In genomic region chr6:41602864-41603608, GRCh38 we compare ENCODE assay signal across 8 cellular contexts. TPM values are rescaled to one million over a fixed set of nuclear protein-coding genes. Genes with fewer than 3 reads are reported as not detected.
DNase-seq lines count a peak whose midpoint lies in the region; ATAC-seq and TF ChIP-seq lines count a peak whose summit lies in the region.

No MANE protein-coding gene starts in this region.

- POLR2A ChIA-PET in IMR-90 (lab: Charles Lee; ENCODE audit: unreplicated experiment), result no interaction called here

- no peak overlapping the region for H2AK5ac ChIP-seq in IMR-90 (ENCODE audit: low read depth, low read length)

- H3K4ac ChIP-seq in IMR-90 (ENCODE audit: low read depth, low read length), result no peak overlapping the region

- H2AFZ ChIP-seq in IMR-90 (replicated peaks; ENCODE audit: low read length, poor library complexity) (peak overlapping the region; percentile 88), OCI-LY1 (ENCODE audit: low read length) (no peak overlapping the region)

- DNase-seq in IMR-90, result peak; percentile 82
- DNase-seq in activated CD8-positive, alpha-beta memory T cell treated with anti-CD3 and anti-CD28 coated beads, Interleukin-2, amount 50 U/mL, for 4 hours, result peak; percentile 73
- DNase-seq in esophagus muscularis mucosa (ENCODE audit: extremely low spot score), result no peak
- DNase-seq in stimulated activated CD8-positive, alpha-beta memory T cell treated with anti-CD3 and anti-CD28 coated beads, Interleukin-4, amount 100 ng/mL, for 24 hours (ENCODE audit: low read depth), result peak; percentile 46

- H3K9me3 ChIP-seq in IMR-90 (ENCODE audit: control insufficient read depth, insufficient read depth, low read length) (no peaks in the 10 kb centered on the region), OCI-LY1 (ENCODE audit: low read length) (no peaks in the 10 kb centered on the region), esophagus muscularis mucosa (no peaks in the 10 kb centered on the region), muscle layer of duodenum (ENCODE audit: control insufficient read depth in 1 of 2, low read length in 2 of 2) (no peaks in the 10 kb centered on the region)

- H2BK5ac ChIP-seq in IMR-90 (ENCODE audit: low read depth, low read length, poor library complexity, severe bottlenecking), result no peak overlapping the region

- no peaks in the 10 kb centered on the region for H3K79me1 ChIP-seq in IMR-90 (ENCODE audit: low read depth in 1 of 2, low read length in 2 of 2)

- peak overlapping the region; percentile 20; the same call in 1 of the 2 replicates for H3K4me2 ChIP-seq in IMR-90 (ENCODE audit: low read depth, low read length)
- H3K4me2 ChIP-seq in OCI-LY1 (ENCODE audit: low read length), result peak overlapping the region; percentile 34

- H3K9ac ChIP-seq in IMR-90 (ENCODE audit: low read depth, low read length) (no peak overlapping the region), OCI-LY1 (ENCODE audit: low read length) (no peak overlapping the region)

- TF ChIP-seq CTCF in GM12801 (IDR thresholded peaks at IDR 0.05; ENCODE audit: extremely low read depth, insufficient read length) (peak; percentile 56), IMR-90 (conservative IDR thresholded peaks at IDR 0.05; ENCODE audit: low read depth, low read length) (peak; percentile 93), OCI-LY1 (IDR thresholded peaks at IDR 0.05; ENCODE audit: low read length) (peak; percentile 95), esophagus muscularis mucosa (IDR thresholded peaks at IDR 0.05) (peak; percentile 84 to 96 (median 92))

- peaks cover 6% of the 10 kb centered on the region; the same call in 1 of the 2 replicates for H3K36me3 ChIP-seq in IMR-90 (ENCODE audit: control insufficient read depth, insufficient read depth, low read length)
- H3K36me3 ChIP-seq in OCI-LY1 (ENCODE audit: insufficient read depth, low read length), result no peaks in the 10 kb centered on the region
- H3K36me3 ChIP-seq in esophagus muscularis mucosa, result peaks cover 4 to 24% (median 19%) of the 10 kb centered on the region in 4 donors
- peaks cover 0 to 20% of the 10 kb centered on the region in 2 donors for H3K36me3 ChIP-seq in muscle layer of duodenum (ENCODE audit: control insufficient read depth in 1 of 2, insufficient read depth in 2 of 2, low read length in 2 of 2)

- no TSS peak for BruUV-seq in IMR-90 (replicated peaks; lab: Mats Ljungman, UMichigan)

- peak overlapping the region; percentile 28 to 70; a peak in 2 of 4 replicates for H4K8ac ChIP-seq in IMR-90 (ENCODE audit: low read depth in 2 of 2, low read length in 2 of 2)

- H3K27ac ChIP-seq in IMR-90 (ENCODE audit: insufficient read depth, low read length), result no peak overlapping the region
- H3K27ac ChIP-seq in OCI-LY1 (ENCODE audit: low read depth, low read length, poor library complexity, severe bottlenecking), result no peak overlapping the region
- H3K27ac ChIP-seq in esophagus muscularis mucosa (replicated peaks in 1 of 4), result peak overlapping the region in 2 of 4 donors; percentile 33 to 53
- H3K27ac ChIP-seq in muscle layer of duodenum (ENCODE audit: low read length), result no peak overlapping the region

- CTCF ChIA-PET in IMR-90 (lab: Yijun Ruan, JAX), result interaction anchor here (0.6 to 2.5 kb wide), 13 partner anchors 11 to 238 kb away, joined by 3 to 18 read pairs (median 4); no protein-coding TSS in a partner anchor

- H3K9me1 ChIP-seq in IMR-90 (ENCODE audit: insufficient read depth, low read length), result no peaks in the 10 kb centered on the region

- peak; percentile 93 for ATAC-seq in IMR-90 (ENCODE audit: low read depth)
- ATAC-seq in HG03469 (IDR thresholded peaks at IDR 0.05; ENCODE audit: unreplicated experiment), result no peak

- no peak for TF ChIP-seq EP300 in esophagus muscularis mucosa (IDR thresholded peaks at IDR 0.05)

- intact Hi-C loops in IMR-90 (cut with micrococcal nuclease) (loop anchor here (1.0 kb wide), 3 partner anchors 79 to 234 kb away; no protein-coding TSS in a partner anchor), esophagus muscularis mucosa (cut with DNase I) (loop anchor here (1.0 kb wide), 1 partner anchor 80 kb away; no protein-coding TSS in a partner anchor)

- H3K27me3 ChIP-seq in IMR-90 (ENCODE audit: control insufficient read depth, insufficient read depth, low read length) (no peaks in the 10 kb centered on the region; the same call in 1 of the 2 replicates), OCI-LY1 (ENCODE audit: insufficient read depth, low read length) (0 out of 2 replicates have a peak, but pooled peaks cover 4% of the 10 kb centered on the region), esophagus muscularis mucosa (no peaks in the 10 kb centered on the region), muscle layer of duodenum (ENCODE audit: low read depth, low read length) (no peaks in the 10 kb centered on the region)

- WGBS in IMR-90 (ENCODE audit: extremely low coverage in 2 of 2, insufficient read length in 1 of 2), 2 experiments, result no CpG with 5 or more reads among the region's 20 CpGs
- 4% methylated on average over 19 of the region's 20 CpGs for WGBS in esophagus muscularis mucosa

- no peaks in the 10 kb centered on the region for H4K20me1 ChIP-seq in IMR-90 (ENCODE audit: insufficient read depth, low read length)
- no peaks in the 10 kb centered on the region for H4K20me1 ChIP-seq in OCI-LY1 (ENCODE audit: insufficient read depth, low read length)

- no peak overlapping the region for H2BK15ac ChIP-seq in IMR-90 (ENCODE audit: low read depth, low read length)

- H2BK120ac ChIP-seq in IMR-90 (ENCODE audit: low read depth, low read length), result no peak overlapping the region

- H4K91ac ChIP-seq in IMR-90 (ENCODE audit: insufficient read depth, low read depth, low read length), result no peak overlapping the region

- no peaks in the 10 kb centered on the region for H3K4me1 ChIP-seq in IMR-90 (ENCODE audit: control insufficient read depth, insufficient read depth, low read length)
- H3K4me1 ChIP-seq in OCI-LY1 (ENCODE audit: insufficient read depth, low read length, severe bottlenecking), result peaks cover 10% of the 10 kb centered on the region
- peaks cover 3 to 20% (median 17%) of the 10 kb centered on the region in 4 donors for H3K4me1 ChIP-seq in esophagus muscularis mucosa
- peaks cover 0 to 10% of the 10 kb centered on the region in 2 donors for H3K4me1 ChIP-seq in muscle layer of duodenum (ENCODE audit: control insufficient read depth in 1 of 2, insufficient read depth in 2 of 2, low read length in 2 of 2)

- no peaks in the 10 kb centered on the region for H3K9me2 ChIP-seq in OCI-LY1 (ENCODE audit: low read depth, low read length)

- TF ChIP-seq POLR2A in IMR-90 (IDR thresholded peaks at IDR 0.05; ENCODE audit: low read depth, low read length) (no peak), esophagus muscularis mucosa (IDR thresholded peaks at IDR 0.05; ENCODE audit: low read depth) (no peak)

- H3K56ac ChIP-seq in IMR-90 (ENCODE audit: extremely low read depth, insufficient read depth, low read length), result peak overlapping the region; percentile 69; the same call in 1 of the 2 replicates

- dilution Hi-C loops in IMR-90 (cut with HindIII; ENCODE audit: low sequenced_read_pairs, unreplicated experiment), result no loop called here

- H3K14ac ChIP-seq in IMR-90 (replicated peaks; ENCODE audit: low read depth, low read length), result no peak overlapping the region

- TF ChIP-seq RAD21 in IMR-90 (IDR thresholded peaks at IDR 0.05; ENCODE audit: low read length), result peak; percentile 85

- no peak overlapping the region for H3K4me3 ChIP-seq in IMR-90 (ENCODE audit: insufficient read depth, low read depth, low read length)
- peak overlapping the region; percentile 12 for H3K4me3 ChIP-seq in OCI-LY1 (ENCODE audit: low read depth, low read length, poor library complexity, severe bottlenecking)
- peak overlapping the region in 3 of 4 donors; percentile 13 to 23 (median 19) for H3K4me3 ChIP-seq in esophagus muscularis mucosa
- H3K4me3 ChIP-seq in muscle layer of duodenum (ENCODE audit: low read depth in 1 of 2, low read length in 2 of 2), result peak overlapping the region; percentile 7 to 27

- peak overlapping the region; percentile 22 for H2AK9ac ChIP-seq in IMR-90 (replicated peaks; ENCODE audit: low read depth, low read length, poor library complexity)

- no peaks in the 10 kb centered on the region for H3K79me2 ChIP-seq in OCI-LY1 (ENCODE audit: insufficient read depth, low read length)

- no peaks in the 10 kb centered on the region for H3F3A ChIP-seq in OCI-LY1 (ENCODE audit: insufficient read depth, low read length)

- in situ Hi-C loops in IMR-90 (cut with MboI; ENCODE audit: low sequenced_read_pairs), result loop anchor here (5.0 kb wide), 1 partner anchor 79 kb away; no protein-coding TSS in a partner anchor

- H4K5ac ChIP-seq in IMR-90 (ENCODE audit: low read depth, low read length), result no peak overlapping the region; the same call in 1 of the 2 replicates

- no peak overlapping the region for H3K23ac ChIP-seq in IMR-90 (ENCODE audit: low read depth, low read length)

- H3K18ac ChIP-seq in IMR-90 (ENCODE audit: low read depth, low read length), result no peak overlapping the region

- H2BK20ac ChIP-seq in IMR-90 (ENCODE audit: low read depth, low read length), result no peak overlapping the region

TF ChIP-seq in IMR-90, 13 proteins besides CTCF, POLR2A, EP300 and RAD21:
- TF ChIP-seq RFX5 (IDR thresholded peaks at IDR 0.05; ENCODE audit: low read depth, low read length), result no peak
- no peak for TF ChIP-seq CHD1 (IDR thresholded peaks at IDR 0.05; ENCODE audit: low read depth, low read length)
- TF ChIP-seq SMC3 (IDR thresholded peaks at IDR 0.05; ENCODE audit: low read depth, low read length), result peak; percentile 91

RNA-seq across cellular contexts. Expression of gene MDFI, which starts 35.2 kb away (rescaled TPM):
- total RNA-seq in IMR-90 (2012; rRNA removed) (0.18 and 0.28 TPM in 2 replicates), esophagus muscularis mucosa (1 to 10 TPM in 3 of 4 donors, under 1 TPM in 1; 0.83 to 4.6 (median 3.5) TPM)
- 0.29 and 0.36 TPM in 2 replicates for polyA plus RNA-seq in IMR-90 (2012; rRNA removed)
- polyA plus RNA-seq in IMR-90 (2012; cell fraction: cytosol; rRNA removed), result 0.21 and 0.36 TPM in 2 replicates
- polyA plus RNA-seq in IMR-90 (2012; cell fraction: nucleus; rRNA removed; ENCODE audit: low replicate concordance), result 0.08 and 0.32 TPM in 2 replicates

RNA-seq across cellular contexts. Expression of gene FOXP4, which starts 56.9 kb away (rescaled TPM):
- 0.72 and 0.83 TPM in 2 replicates for total RNA-seq in IMR-90 (2012; rRNA removed)
- polyA plus RNA-seq in IMR-90 (2012; rRNA removed), result 9.5 and 10.4 TPM in 2 replicates
- 6.0 and 13.9 TPM in 2 replicates for polyA plus RNA-seq in IMR-90 (2012; cell fraction: cytosol; rRNA removed)
- polyA plus RNA-seq in IMR-90 (2012; cell fraction: nucleus; rRNA removed; ENCODE audit: low replicate concordance), result 9.7 and 21.6 TPM in 2 replicates
- 10 to 100 TPM; 10.8 to 30.7 (median 17.7) TPM for total RNA-seq in esophagus muscularis mucosa
